ENCODE assay signal across 1 cellular context in genomic region chr14:24429395-24430142, GRCh38.
TF ChIP-seq lines count a peak whose summit lies in the region.

Gene CBLN3 (minus strand): TSS chr14:24429668. CDS start chr14:24429054, 614 bp downstream.
Gene KHNYN (plus strand): TSS chr14:24429954. CDS start chr14:24430731, 777 bp downstream.

TF ChIP-seq in HepG2, 621 proteins besides CTCF, POLR2A, EP300 and RAD21 (continued from another document and continues in another):
- TF ChIP-seq MLXIP (CRISPR knock-in tag; IDR thresholded peaks at IDR 0.05; ENCODE audit: borderline replicate concordance) (peak; percentile 29; the same call in 1 of the 2 replicates), ZBTB8A (CRISPR knock-in tag; IDR thresholded peaks at IDR 0.05; ENCODE audit: borderline replicate concordance, low read depth) (peak; percentile 99), ATF1 (CRISPR knock-in tag; IDR thresholded peaks at IDR 0.05) (no peak), FOXK1 (CRISPR knock-in tag; IDR thresholded peaks at IDR 0.05; ENCODE audit: borderline replicate concordance, low read depth) (peak; percentile 92; the same call in 1 of the 2 replicates), ZBTB4 (CRISPR knock-in tag; IDR thresholded peaks at IDR 0.05; ENCODE audit: borderline replicate concordance) (peak; percentile 82), SPEN (CRISPR knock-in tag; IDR thresholded peaks at IDR 0.05; ENCODE audit: low read depth) (peak; percentile 92), ZNF615 (CRISPR knock-in tag; IDR thresholded peaks at IDR 0.05; ENCODE audit: borderline replicate concordance) (no peak), ZNF350 (CRISPR knock-in tag; IDR thresholded peaks at IDR 0.05; ENCODE audit: borderline replicate concordance, low read depth) (peak; percentile 95), TP53 (CRISPR knock-in tag; conservative IDR thresholded peaks at IDR 0.05) (no peak), ZNF101 (CRISPR knock-in tag; IDR thresholded peaks at IDR 0.05; ENCODE audit: borderline replicate concordance, low read depth) (0 out of 2 replicates have a peak, but pooled peaks have one; percentile 27), ZNF598 (CRISPR knock-in tag; IDR thresholded peaks at IDR 0.05; ENCODE audit: borderline replicate concordance) (peak; percentile 97), NFE2L2 (IDR thresholded peaks at IDR 0.05; ENCODE audit: low read length) (no peak), DRAP1 (CRISPR knock-in tag; IDR thresholded peaks at IDR 0.05) (peak; percentile 88), ATF3 (CRISPR knock-in tag; IDR thresholded peaks at IDR 0.05) (peak; percentile 77), ZNF512B (CRISPR knock-in tag; IDR thresholded peaks at IDR 0.05; ENCODE audit: borderline replicate concordance) (peak; percentile 95), KDM1A (CRISPR knock-in tag; IDR thresholded peaks at IDR 0.05) (no peak), ZNF644 (CRISPR knock-in tag; IDR thresholded peaks at IDR 0.05; ENCODE audit: low read depth) (no peak; the same call in 1 of the 2 replicates), ZBTB3 (CRISPR knock-in tag; IDR thresholded peaks at IDR 0.05; ENCODE audit: borderline replicate concordance, low read depth) (peak; percentile 29; the same call in 1 of the 2 replicates), TCF7L2 (IDR thresholded peaks at IDR 0.05; ENCODE audit: low read depth, low read length) (no peak), NFRKB (IDR thresholded peaks at IDR 0.05) (no peak), ZFP37 (CRISPR knock-in tag; IDR thresholded peaks at IDR 0.05; ENCODE audit: borderline replicate concordance) (no peak), MTF1 (CRISPR knock-in tag; IDR thresholded peaks at IDR 0.05) (no peak), REST (IDR thresholded peaks at IDR 0.05; ENCODE audit: borderline replicate concordance in 1 of 2, low read depth in 1 of 2, low read length in 2 of 2) (peak in 1 of 2 experiments; percentile 69; a peak in 1 of 4 replicates), SYNCRIP (IDR thresholded peaks at IDR 0.05; ENCODE audit: insufficient read depth, low read depth, low read length) (no peak), ARNT (IDR thresholded peaks at IDR 0.05) (no peak), CSRNP2 (CRISPR knock-in tag; conservative IDR thresholded peaks at IDR 0.05; ENCODE audit: low read depth) (no peak), ZNF83 (CRISPR knock-in tag; IDR thresholded peaks at IDR 0.05; ENCODE audit: borderline replicate concordance) (peak; percentile 97; the same call in 1 of the 2 replicates), TFE3 (CRISPR knock-in tag; IDR thresholded peaks at IDR 0.05) (peak; percentile 62), ZEB1 (IDR thresholded peaks at IDR 0.05; ENCODE audit: insufficient replicate concordance, low read depth) (no peak), JUND (CRISPR knock-in tag; IDR thresholded peaks at IDR 0.05) (no peak), HBP1 (CRISPR knock-in tag; IDR thresholded peaks at IDR 0.05; ENCODE audit: low read depth) (no peak; the same call in 1 of the 2 replicates), ZNF782 (CRISPR knock-in tag; IDR thresholded peaks at IDR 0.05; ENCODE audit: borderline replicate concordance) (peak; percentile 85; the same call in 1 of the 2 replicates), ZFP62 (CRISPR knock-in tag; IDR thresholded peaks at IDR 0.05) (no peak), ZFYVE20 (CRISPR knock-in tag; IDR thresholded peaks at IDR 0.05; ENCODE audit: borderline replicate concordance, low read depth) (peak; percentile 87), CHCHD3 (CRISPR knock-in tag; IDR thresholded peaks at IDR 0.05) (peak; percentile 94), NPAS2 (CRISPR knock-in tag; IDR thresholded peaks at IDR 0.05; ENCODE audit: borderline replicate concordance) (no peak), ZNF460 (CRISPR knock-in tag; IDR thresholded peaks at IDR 0.05; ENCODE audit: borderline replicate concordance) (no peak), THAP7 (CRISPR knock-in tag; IDR thresholded peaks at IDR 0.05) (peak; percentile 92), KLF9 (CRISPR knock-in tag; IDR thresholded peaks at IDR 0.05; ENCODE audit: low read depth) (peak; percentile 82; the same call in 1 of the 2 replicates), ZNF30 (CRISPR knock-in tag; IDR thresholded peaks at IDR 0.05) (no peak), FOXO1 (CRISPR knock-in tag; IDR thresholded peaks at IDR 0.05) (peak; percentile 62), RFXANK (CRISPR knock-in tag; IDR thresholded peaks at IDR 0.05) (no peak), ZNF234 (CRISPR knock-in tag; conservative IDR thresholded peaks at IDR 0.05) (no peak), SRY (CRISPR knock-in tag; IDR thresholded peaks at IDR 0.05) (no peak)
